In the genomic region with DNA sequence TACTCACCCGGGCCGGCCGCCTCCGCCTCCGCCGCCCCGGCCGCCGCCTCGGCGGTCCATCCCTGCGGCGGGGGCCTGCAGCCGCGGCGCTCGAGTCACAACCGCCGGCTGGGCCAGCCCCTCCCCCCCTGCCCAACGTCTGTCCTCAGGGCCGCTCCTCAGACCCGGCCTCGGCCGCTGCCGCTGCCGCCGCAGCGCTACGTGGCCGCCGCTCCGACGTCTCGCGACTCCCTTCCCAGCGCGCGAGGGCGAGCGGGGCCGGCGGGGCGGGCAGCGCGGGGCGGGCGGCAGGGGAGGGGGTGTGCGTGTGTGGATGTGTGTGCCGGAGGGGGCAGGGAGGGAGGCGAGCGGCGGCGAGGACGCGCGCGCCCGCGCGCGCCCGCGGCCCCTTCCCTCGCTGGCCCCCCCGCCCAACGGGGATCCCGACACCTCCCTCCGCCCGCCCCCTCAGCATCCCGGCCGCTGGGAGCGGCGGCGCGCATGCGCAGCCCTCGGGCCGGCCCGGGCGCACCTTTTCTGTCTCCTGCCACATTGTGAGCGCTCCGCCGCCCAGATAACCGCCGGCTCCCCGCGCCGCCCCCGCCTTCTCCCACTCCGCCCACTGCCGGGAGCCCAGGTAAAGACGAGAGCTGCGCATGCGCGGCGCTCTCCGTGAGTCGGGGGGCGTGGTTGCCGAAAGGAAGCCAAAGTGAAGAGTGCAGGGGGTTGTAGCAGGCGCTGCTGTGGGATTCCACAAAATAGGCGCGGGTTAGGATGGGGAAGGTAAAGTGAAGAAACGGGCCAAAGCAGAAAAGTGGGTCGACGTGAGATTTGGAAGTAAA, we compare ENCODE assay signal across 8 cellular contexts. TPM values are rescaled to one million over a fixed set of nuclear protein-coding genes. Genes with fewer than 3 reads are reported as not detected.
DNase-seq lines count a peak whose midpoint lies in the region; ATAC-seq, FAIRE-seq and TF ChIP-seq lines count a peak whose summit lies in the region.

A gene (minus strand): TSS at position 349 of the 821 bp plus-strand sequence. CDS start 44,525 bp downstream, outside the sequence.

- H3K27me3 ChIP-seq in right atrium auricular region, result no peaks in the 10 kb centered on the region

- DNase-seq in GM13977 (ENCODE audit: low spot score) (peak; percentile 98), NCI-H1694 treated with DMSO at 0.1 percent for 48 hours (lab: John Stamatoyannopoulos, UW) (peak; percentile 72), T-helper 2 cell (peak; percentile 73 to 96 (median 95)), right atrium auricular region (ENCODE audit: low spot score) (peak; percentile 79), putamen (ENCODE audit: low spot score) (peak; percentile 91), urothelium cell line (ENCODE audit: low spot score) (peak; percentile 100)

- H3K9me3 ChIP-seq in right atrium auricular region, result no peaks in the 10 kb centered on the region

- peaks cover 0 to 26% of the 10 kb centered on the region in 2 donors for H3K4me1 ChIP-seq in right atrium auricular region

- peak; percentile 66 for ATAC-seq in HG02870 (IDR thresholded peaks at IDR 0.05; ENCODE audit: unreplicated experiment)

- peak within 1 kb of the TSS; percentile 91 to 94 for H3K4me3 ChIP-seq in right atrium auricular region

- H3K36me3 ChIP-seq in right atrium auricular region, result no peaks in the 10 kb centered on the region

- TF ChIP-seq CTCF in GM13977 (IDR thresholded peaks at IDR 0.05; ENCODE audit: extremely low read depth, insufficient read depth, missing control alignments) (no peak), right atrium auricular region (IDR thresholded peaks at IDR 0.05) (no peak)

- in situ Hi-C loops in GM13977 (cut with MboI; ENCODE audit: low pct_unique_long_range_greater_than_20kb, low sequenced_read_pairs, unreplicated experiment), result no loop called here

- peak; percentile 71 for FAIRE-seq in urothelium cell line (lab: Jason Lieb, UNC)

- H3K27ac ChIP-seq in angular gyrus (ENCODE audit: low read depth, low read length) (peak within 1 kb of the TSS; percentile 92), right atrium auricular region (peak within 1 kb of the TSS; percentile 86 to 92)

RNA-seq across cellular contexts. Expression of the gene that starts here (rescaled TPM):
- 10 to 100 TPM; 24.6 to 25.4 TPM for total RNA-seq in right atrium auricular region

Comparison
In these comparisons a context has a peak if more than half of its experiments do, and no peak if none do; other contexts are left out.
1. Peak in every context shown above with its lines: DNase-seq, ATAC-seq, H3K4me3 ChIP-seq and H3K27ac ChIP-seq.